ENCODE assay signal across 8 cellular contexts in the genomic region with DNA sequence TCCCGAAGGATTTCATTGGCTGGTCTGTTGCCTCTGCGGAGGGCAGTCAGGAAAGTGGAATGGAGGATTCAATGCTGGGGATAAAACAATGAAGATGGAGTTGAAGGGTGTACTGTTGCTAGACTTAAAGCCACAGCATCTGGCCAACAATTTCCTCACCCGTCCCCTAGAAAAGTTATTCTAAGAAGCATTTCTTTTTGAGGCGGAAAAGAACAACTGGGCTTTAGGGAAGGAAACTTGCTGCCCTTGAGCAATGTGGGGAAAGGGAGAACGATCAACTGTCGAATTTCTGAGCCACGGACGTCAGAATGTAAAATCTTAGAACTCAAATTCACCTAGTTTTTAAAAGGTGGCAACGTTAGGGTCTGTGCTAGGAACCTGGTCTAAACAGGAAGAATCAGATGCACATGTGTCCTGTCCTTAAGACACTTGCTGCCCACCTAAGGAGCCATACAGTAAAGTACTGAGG. TPM values are rescaled to one million over a fixed set of nuclear protein-coding genes. Genes with fewer than 3 reads are reported as not detected.
DNase-seq lines count a peak whose midpoint lies in the region; ATAC-seq and TF ChIP-seq lines count a peak whose summit lies in the region.

No MANE protein-coding gene starts in this region.

- no peak for TF ChIP-seq CTCF in PC-9 (conservative IDR thresholded peaks at IDR 0.05)
- no peak for TF ChIP-seq CTCF in progenitor cell of endocrine pancreas (IDR thresholded peaks at IDR 0.05; ENCODE audit: unreplicated experiment)

- peak overlapping the region; percentile 94 for H3K4me3 Mint-ChIP-seq in progenitor cell of endocrine pancreas (ENCODE audit: low read depth)

- H3K4me1 ChIP-seq in PC-9 (replicated peaks; ENCODE audit: insufficient read depth) = peaks cover 10% of the 10 kb centered on the region; the same call in 1 of the 2 replicates
- no peaks in the 10 kb centered on the region for H3K4me1 ChIP-seq in esophagus (ENCODE audit: control insufficient read depth in 2 of 2, insufficient read depth in 2 of 2, low read length in 1 of 2)

- no peaks in the 10 kb centered on the region for H3K27me3 ChIP-seq in PC-9 (ENCODE audit: insufficient read depth, low read depth)
- H3K27me3 ChIP-seq in esophagus (ENCODE audit: control insufficient read depth in 1 of 2, insufficient read depth in 2 of 2, low read length in 2 of 2) = no peaks in the 10 kb centered on the region

- H4K20me1 ChIP-seq in PC-9 (ENCODE audit: insufficient read depth) = peaks cover under 1% of the 10 kb centered on the region; the same call in 1 of the 2 replicates

- peaks cover 10% of the 10 kb centered on the region for H3K36me3 ChIP-seq in PC-9 (ENCODE audit: low read depth)
- peaks cover 2 to 5% of the 10 kb centered on the region in 2 donors for H3K36me3 ChIP-seq in esophagus (ENCODE audit: control insufficient read depth in 2 of 2, insufficient read depth in 2 of 2, low read length in 1 of 2)

- H3F3A ChIP-seq in PC-9 (ENCODE audit: insufficient read depth, low read depth) = peaks cover 22% of the 10 kb centered on the region

- peaks cover 11% of the 10 kb centered on the region for H3K4me1 Mint-ChIP-seq in progenitor cell of endocrine pancreas (ENCODE audit: low read depth)

- H3K79me2 ChIP-seq in PC-9 (ENCODE audit: low read depth) = peaks cover 28% of the 10 kb centered on the region

- H3K4me2 ChIP-seq in PC-9 = peak overlapping the region; percentile 91

- ATAC-seq in GM21367 (IDR thresholded peaks at IDR 0.05; ENCODE audit: unreplicated experiment) = no peak
- ATAC-seq in GM21447 (IDR thresholded peaks at IDR 0.05; ENCODE audit: unreplicated experiment) = no peak

- H3K27ac ChIP-seq in PC-9 (peak overlapping the region; percentile 93), esophagus (ENCODE audit: low read depth in 2 of 2, low read length in 1 of 2) (peak overlapping the region; percentile 100)

- peak overlapping the region; percentile 80 for H3K4me3 ChIP-seq in PC-9
- peak overlapping the region; percentile 82 to 97 for H3K4me3 ChIP-seq in esophagus (ENCODE audit: low read depth in 1 of 2, low read length in 2 of 2)

- CTCF ChIA-PET in PC-9 (lab: Charles Lee) = no interaction called here

- peaks cover 5% of the 10 kb centered on the region for H3K9me3 Mint-ChIP-seq in progenitor cell of endocrine pancreas (ENCODE audit: low read depth)

- H3K36me3 Mint-ChIP-seq in progenitor cell of endocrine pancreas (ENCODE audit: insufficient read depth) = peaks cover 12% of the 10 kb centered on the region

- BruUV-seq in PC-9 (replicated peaks; lab: Mats Ljungman, UMichigan) = TSS peak; percentile 59

- WGBS in esophagus, 2 donors = 0 to 1% methylated on average over 9 of the region's 9 CpGs

- intact Hi-C loops in PC-9 (cut with micrococcal nuclease; ENCODE audit: unreplicated experiment) = loop anchor here (1.0 to 10.0 kb wide), 5 partner anchors 17 to 589 kb away; partner anchors contain the start of gene LUC7L2

- POLR2A ChIA-PET in PC-9 (lab: Charles Lee; ENCODE audit: unreplicated experiment) = interaction anchor here (0.6 kb wide), 1 partner anchor 330 kb away, joined by 3 read pairs; no protein-coding TSS in a partner anchor

- H3K9me3 ChIP-seq in PC-9 (ENCODE audit: insufficient read depth, low read depth) (0 out of 2 replicates have a peak, but pooled peaks cover 4% of the 10 kb centered on the region), esophagus (ENCODE audit: control insufficient read depth in 2 of 2, insufficient read depth in 1 of 2, low read depth in 1 of 2, low read length in 1 of 2) (no peaks in the 10 kb centered on the region)

- peak overlapping the region; percentile 98 for H2AFZ ChIP-seq in PC-9

- DNase-seq in NCI-H2196 treated with DMSO at 0.1 percent for 48 hours (lab: John Stamatoyannopoulos, UW; ENCODE audit: unreplicated experiment) = peak; percentile 80
- no peak for DNase-seq in NCI-H2196 (lab: John Stamatoyannopoulos, UW; ENCODE audit: unreplicated experiment)
- peak in 1 of 2 experiments; percentile 85 for DNase-seq in PC-9
- no peak for DNase-seq in progenitor cell of endocrine pancreas (ENCODE audit: low spot score, unreplicated experiment)
- DNase-seq in mesenteric fat pad (ENCODE audit: low spot score) = no peak

- H3K27ac Mint-ChIP-seq in progenitor cell of endocrine pancreas = peak overlapping the region; percentile 100

- H3K9me2 ChIP-seq in PC-9 (ENCODE audit: insufficient read depth) = no peaks in the 10 kb centered on the region

- H3K27me3 Mint-ChIP-seq in progenitor cell of endocrine pancreas = no peaks in the 10 kb centered on the region

RNA-seq across cellular contexts. Expression of gene FMC1, which starts 0.7 kb away (rescaled TPM):
- total RNA-seq in PC-9 (2021) (12.5 and 15.1 TPM in 2 replicates), progenitor cell of endocrine pancreas (17.9 and 18.6 TPM in 2 replicates), mesenteric fat pad (9.9 TPM)
- polyA plus RNA-seq in esophagus = 10 to 100 TPM; 13.2 to 22.7 TPM

RNA-seq across cellular contexts. Expression of gene LUC7L2, which starts 17.9 kb away (rescaled TPM):
- total RNA-seq in PC-9 (2021) (111 and 149 TPM in 2 replicates), progenitor cell of endocrine pancreas (90.9 and 94.7 TPM in 2 replicates), mesenteric fat pad (67.3 TPM)
- polyA plus RNA-seq in esophagus = 10 to 100 TPM; 31.8 to 35.8 TPM
